ENCODE assay signal across 8 cellular contexts in genomic region chr4:53321151-53321987, GRCh38. TPM values are rescaled to one million over a fixed set of nuclear protein-coding genes. Genes with fewer than 3 reads are reported as not detected.
DNase-seq lines count a peak whose midpoint lies in the region; ATAC-seq and TF ChIP-seq lines count a peak whose summit lies in the region.

No MANE protein-coding gene starts in this region.

- H3K4me1 ChIP-seq in HUES64 (ENCODE audit: insufficient read depth, low read length) (peaks cover 16% of the 10 kb centered on the region), colonic mucosa (no peaks in the 10 kb centered on the region)

- 62% methylated on average over 3 of the region's 3 CpGs for WGBS in HUES64

- no peaks in the 10 kb centered on the region for H3K36me3 ChIP-seq in HUES64 (ENCODE audit: insufficient read depth, low read length)
- no peaks in the 10 kb centered on the region for H3K36me3 ChIP-seq in kidney epithelial cell (ENCODE audit: control insufficient read depth, insufficient read depth, low read length)
- H3K36me3 ChIP-seq in colonic mucosa: no peaks in the 10 kb centered on the region

- no peaks in the 10 kb centered on the region for H3K36me3 Mint-ChIP-seq in natural killer cell treated with Interleukin-12 subunit alpha and Interleukin-12 subunit beta and Interleukin-15 and Interleukin-18, amount 100 ng/mL, for 72 hours

- no peaks in the 10 kb centered on the region for H3K9me3 Mint-ChIP-seq in natural killer cell treated with Interleukin-12 subunit alpha and Interleukin-12 subunit beta and Interleukin-15 and Interleukin-18, amount 100 ng/mL, for 72 hours

- H3K9me3 ChIP-seq in HUES64 (ENCODE audit: insufficient read depth, low read depth, low read length) (no peaks in the 10 kb centered on the region), colonic mucosa (no peaks in the 10 kb centered on the region)

- H3K27ac ChIP-seq in HUES64 (ENCODE audit: low read depth, low read length): peak overlapping the region; percentile 20
- no peak overlapping the region for H3K27ac ChIP-seq in colonic mucosa

- no peak overlapping the region for H3K27ac Mint-ChIP-seq in natural killer cell treated with Interleukin-12 subunit alpha and Interleukin-12 subunit beta and Interleukin-15 and Interleukin-18, amount 100 ng/mL, for 72 hours

- TF ChIP-seq CTCF in kidney epithelial cell (IDR thresholded peaks at IDR 0.05; ENCODE audit: insufficient read depth, low read length, poor library complexity, severe bottlenecking) (no peak), colonic mucosa (IDR thresholded peaks at IDR 0.05) (no peak)

- intact Hi-C loops in colonic mucosa (cut with DNase I): no loop called here

- H3K9ac ChIP-seq in HUES64 (ENCODE audit: low read depth, low read length) (peak overlapping the region; percentile 24; the same call in 1 of the 2 replicates), colonic mucosa (ENCODE audit: low read depth in 2 of 2, low read length in 2 of 2) (no peak overlapping the region)

- no peaks in the 10 kb centered on the region for H3K27me3 Mint-ChIP-seq in natural killer cell treated with Interleukin-12 subunit alpha and Interleukin-12 subunit beta and Interleukin-15 and Interleukin-18, amount 100 ng/mL, for 72 hours

- no peak overlapping the region for H3K4me3 Mint-ChIP-seq in natural killer cell treated with Interleukin-12 subunit alpha and Interleukin-12 subunit beta and Interleukin-15 and Interleukin-18, amount 100 ng/mL, for 72 hours

- peak; percentile 76 for DNase-seq in AG08395 (ENCODE audit: low spot score)
- DNase-seq in astrocyte of the hippocampus (ENCODE audit: low read depth, low spot score): peak; percentile 68
- peak; percentile 23 for DNase-seq in kidney epithelial cell (ENCODE audit: low read depth)
- DNase-seq in natural killer cell treated with Interleukin-12 subunit alpha and Interleukin-12 subunit beta and Interleukin-15 and Interleukin-18, amount 100 ng/mL, for 72 hours (ENCODE audit: low spot score): no peak
- no peak for DNase-seq in colonic mucosa
- no peak for DNase-seq in NCI-H510A (lab: John Stamatoyannopoulos, UW)

- H3K4me3 ChIP-seq in HUES64 (ENCODE audit: low read length) (no peak overlapping the region), kidney epithelial cell (ENCODE audit: low read depth, low read length) (no peak overlapping the region), colonic mucosa (no peak overlapping the region)

- ATAC-seq in natural killer cell treated with Interleukin-12 subunit alpha and Interleukin-12 subunit beta and Interleukin-15 and Interleukin-18, amount 100 ng/mL, for 72 hours: no peak
- ATAC-seq in HG02678 (IDR thresholded peaks at IDR 0.05; ENCODE audit: unreplicated experiment): no peak

- H3K4me1 Mint-ChIP-seq in natural killer cell treated with Interleukin-12 subunit alpha and Interleukin-12 subunit beta and Interleukin-15 and Interleukin-18, amount 100 ng/mL, for 72 hours (ENCODE audit: low read depth in 2 of 2): peaks cover 10 to 14% of the 10 kb centered on the region in 2 donors

- no peaks in the 10 kb centered on the region for H3K27me3 ChIP-seq in HUES64 (ENCODE audit: insufficient read depth, low read length)
- H3K27me3 ChIP-seq in kidney epithelial cell (ENCODE audit: control insufficient read depth, insufficient read depth, low read length): no peaks in the 10 kb centered on the region
- H3K27me3 ChIP-seq in colonic mucosa: no peaks in the 10 kb centered on the region

RNA-seq across cellular contexts. Expression of gene SCFD2, which starts 44.5 kb away (rescaled TPM):
- 7.2 TPM for polyA plus RNA-seq in HUES64 (2013, experiment 1 of 2)
- 7.2 TPM for polyA plus RNA-seq in HUES64 (2013, experiment 2 of 2)
- total RNA-seq in kidney epithelial cell: 8.4 and 11.0 TPM in 2 replicates
- total RNA-seq in natural killer cell treated with Interleukin-12 subunit alpha and Interleukin-12 subunit beta and Interleukin-15 and Interleukin-18, amount 100 ng/mL, for 72 hours: 10 to 100 TPM; 33.2 to 73.7 TPM
- total RNA-seq in colonic mucosa: 10 to 100 TPM; 11.5 to 29.4 TPM

RNA-seq across cellular contexts. Expression of gene FIP1L1, which starts 56.1 kb away (rescaled TPM):
- polyA plus RNA-seq in HUES64 (2013, experiment 1 of 2): 51.9 TPM
- 56.6 TPM for polyA plus RNA-seq in HUES64 (2013, experiment 2 of 2)
- total RNA-seq in kidney epithelial cell (39.8 and 56.6 TPM in 2 replicates), colonic mucosa (10 to 100 TPM; 38.8 to 46.6 TPM)
- total RNA-seq in natural killer cell treated with Interleukin-12 subunit alpha and Interleukin-12 subunit beta and Interleukin-15 and Interleukin-18, amount 100 ng/mL, for 72 hours: 10 to 100 TPM; 83.6 to 90.5 TPM

Comparison
In these comparisons a context has a peak if more than half of its experiments do, and no peak if none do; other contexts are left out.
1. DNase-seq: peak in AG08395 (single experiment), astrocyte of the hippocampus (single experiment) and kidney epithelial cell (single experiment); none in natural killer cell treated with Interleukin-12 subunit alpha and Interleukin-12 subunit beta and Interleukin-15 and Interleukin-18, amount 100 ng/mL, for 72 hours (single experiment), colonic mucosa (single experiment) and NCI-H510A (single experiment).